In genomic region chr7:116327751-116328150, GRCh38 we compare ENCODE assay signal across 14 cellular contexts.
DNase-seq lines count a peak whose midpoint lies in the region; ATAC-seq, FAIRE-seq and TF ChIP-seq lines count a peak whose summit lies in the region.
"Had no signal": no experiment of that assay in that cellular context is flagged by ENCODE, and none has a peak within 500 bp of the region (broad histone marks: within the 10 kb centered on the region; RNA-seq: fewer than 3 reads in every experiment).

No MANE protein-coding gene starts in this region.

- 49% methylated on average over 7 of the region's 7 CpGs for WGBS in HepG2 (ENCODE audit: low lambda C conversion rate)

- CTCF ChIA-PET in HepG2 (lab: Yijun Ruan, JAX; ENCODE audit: low intra/inter-chr PET ratio, low total read pairs): no interaction called here
- CTCF ChIA-PET in HEK293T (lab: Yijun Ruan, JAX): no interaction called here

- H4K20me1 ChIP-seq in HepG2 (ENCODE audit: insufficient read depth, low read length): no peaks in the 10 kb centered on the region

- H3K9ac ChIP-seq in subcutaneous abdominal adipose tissue (ENCODE audit: low read length in 5 of 5): no peak overlapping the region
- H3K9ac ChIP-seq in HepG2 (ENCODE audit: insufficient read depth, low read depth, low read length): no peak overlapping the region

- TF ChIP-seq EP300 in HepG2 (IDR thresholded peaks at IDR 0.05; ENCODE audit: low read depth in 2 of 2, low read length in 2 of 2) (no peak), HepG2 (CRISPR knock-in tag; IDR thresholded peaks at IDR 0.05; ENCODE audit: borderline replicate concordance) (no peak)

- H2AFZ ChIP-seq in HepG2 (ENCODE audit: low read length): no peak overlapping the region

- no peak for FAIRE-seq in HepG2 (lab: Jason Lieb, UNC)
- FAIRE-seq: GM12892 had no signal

- peaks cover 4% of the 10 kb centered on the region for H3K4me1 ChIP-seq in foreskin keratinocyte
- H3K4me1 ChIP-seq in subcutaneous abdominal adipose tissue (ENCODE audit: control insufficient read depth in 5 of 5, insufficient read depth in 5 of 5, low read length in 5 of 5): peaks cover 0 to 63% (median 45%) of the 10 kb centered on the region in 5 donors
- H3K4me1 ChIP-seq in HepG2 (ENCODE audit: insufficient read depth, low read length): no peaks in the 10 kb centered on the region

- H3K4me3 ChIP-seq in HFF-Myc (replicated peaks; ENCODE audit: low read depth, low read length) (peak overlapping the region; percentile 14; the same call in 1 of the 2 replicates), subcutaneous abdominal adipose tissue (ENCODE audit: low read depth in 1 of 5, low read length in 5 of 5) (peak overlapping the region in 1 of 5 donors; percentile 4), HepG2 (replicated peaks in 1 of 3; ENCODE audit: insufficient read depth in 1 of 3, low read depth in 2 of 3, low read length in 3 of 3) (no peak overlapping the region)

- in situ Hi-C loops in HepG2 (cut with HindIII; ENCODE audit: extremely low pct_ligation_motif_present, low pct_unique_long_range_greater_than_20kb): no loop called here

- ATAC-seq in foreskin keratinocyte (no peak), HepG2 (no peak)

- DNase-seq in HFF-Myc (ENCODE audit: extremely low read depth, low read depth) (peak; percentile 89), amniotic epithelial cell (ENCODE audit: low read depth) (peak; percentile 60), foreskin keratinocyte (peak; percentile 7 to 18), HepG2 (ENCODE audit: low spot score) (no peak), HEK293T (ENCODE audit: extremely low spot score) (no peak), SKM-1 (lab: John Stamatoyannopoulos, UW; ENCODE audit: unreplicated experiment) (no peak)
- no peak for DNase-seq in activated CD8-positive, alpha-beta memory T cell treated with anti-CD3 and anti-CD28 coated beads, Interleukin-2, amount 50 U/mL, for 48 hours
- DNase-seq: activated CD4-positive, alpha-beta T cell treated with anti-CD3 and anti-CD28 coated beads, Interleukin-2, amount 50 U/mL, for 1 hour; activated naive CD4-positive, alpha-beta T cell treated with Interleukin-2 at 50 U/mL for 16 hours; effector CD8-positive, alpha-beta T cell; naive B cell; stimulated activated CD4-positive, alpha-beta T cell treated with anti-CD3 and anti-CD28 coated beads, Interleukin-12 subunit alpha, Interleukin-12 subunit beta, amount 100 ng/mL, for 4 hours had no signal

- no peaks in the 10 kb centered on the region for H3K79me2 ChIP-seq in HepG2 (ENCODE audit: insufficient read depth, low read length)

- H3K4me2 ChIP-seq in HepG2 (ENCODE audit: low read depth, low read length): no peak overlapping the region

- POLR2A ChIA-PET in HepG2 (lab: Yijun Ruan, JAX) (no interaction called here), HEK293T (lab: Yijun Ruan, JAX) (no interaction called here)

- TF ChIP-seq RAD21 in HepG2 (CRISPR knock-in tag; IDR thresholded peaks at IDR 0.05): no peak

- no peak overlapping the region for H3K27ac ChIP-seq in foreskin keratinocyte
- H3K27ac ChIP-seq in subcutaneous abdominal adipose tissue (ENCODE audit: low read depth, low read length): peak overlapping the region; percentile 88
- no peak overlapping the region for H3K27ac ChIP-seq in HepG2 (ENCODE audit: extremely low read length, insufficient read depth, low read length)

- no peak for TF ChIP-seq CTCF in HFF-Myc (IDR thresholded peaks at IDR 0.05; ENCODE audit: low read depth, low read length, missing control alignments)
- TF ChIP-seq CTCF in foreskin keratinocyte (conservative IDR thresholded peaks at IDR 0.05): no peak
- TF ChIP-seq CTCF in HepG2 (CRISPR knock-in tag; IDR thresholded peaks at IDR 0.05): no peak

- no peaks in the 10 kb centered on the region for H3K9me3 ChIP-seq in subcutaneous abdominal adipose tissue (ENCODE audit: control insufficient read depth in 5 of 5, low read length in 5 of 5)
- no peaks in the 10 kb centered on the region for H3K9me3 ChIP-seq in HepG2 (ENCODE audit: low read length)

- intact Hi-C loops in HepG2 (cut with micrococcal nuclease; ENCODE audit: unreplicated experiment): no loop called here

- H3K36me3 ChIP-seq in subcutaneous abdominal adipose tissue (ENCODE audit: control insufficient read depth in 5 of 5, insufficient read depth in 5 of 5, low read length in 5 of 5): no peaks in the 10 kb centered on the region
- no peaks in the 10 kb centered on the region for H3K36me3 ChIP-seq in HepG2 (replicated peaks in 1 of 2; ENCODE audit: control insufficient read depth in 1 of 2, insufficient read depth in 2 of 2, low read length in 2 of 2)

- no TSS peak for BruUV-seq in HepG2 (replicated peaks; lab: Mats Ljungman, UMichigan)

- TF ChIP-seq POLR2A in HepG2 (IDR thresholded peaks at IDR 0.05; ENCODE audit: insufficient read depth in 1 of 2, low read depth in 2 of 2, low read length in 2 of 2): no peak

- H3K27me3 ChIP-seq in foreskin keratinocyte (no peaks in the 10 kb centered on the region), subcutaneous abdominal adipose tissue (ENCODE audit: control insufficient read depth in 5 of 5, insufficient read depth in 4 of 5, low read length in 5 of 5) (no peaks in the 10 kb centered on the region), HepG2 (ENCODE audit: control insufficient read depth in 1 of 2, insufficient read depth in 2 of 2, low read length in 2 of 2) (no peaks in the 10 kb centered on the region)

TF ChIP-seq in HepG2, 621 proteins besides CTCF, POLR2A, EP300 and RAD21:
- TF ChIP-seq FOXC1 (CRISPR knock-in tag; IDR thresholded peaks at IDR 0.05; ENCODE audit: borderline replicate concordance): no peak
- TF ChIP-seq ZEB1 (IDR thresholded peaks at IDR 0.05; ENCODE audit: insufficient replicate concordance, low read depth): no peak

TF ChIP-seq in HEK293T, 16 proteins besides CTCF, POLR2A, EP300 and RAD21:
- TF ChIP-seq CTBP1 (IDR thresholded peaks at IDR 0.05; ENCODE audit: borderline replicate concordance) (no peak), BHLHE40 (IDR thresholded peaks at IDR 0.05; ENCODE audit: borderline replicate concordance) (no peak), FOXA1 (IDR thresholded peaks at IDR 0.05) (no peak), NFRKB (IDR thresholded peaks at IDR 0.05) (no peak), PKNOX1 (IDR thresholded peaks at IDR 0.05) (no peak)

Comparison
In these comparisons a context has a peak if more than half of its experiments do, and no peak if none do; other contexts are left out.
1. DNase-seq: peak in HFF-Myc (single experiment), amniotic epithelial cell (single experiment) and foreskin keratinocyte (2 of 2); none in HepG2 (single experiment), HEK293T (single experiment), activated CD8-positive, alpha-beta memory T cell treated with anti-CD3 and anti-CD28 coated beads, Interleukin-2, amount 50 U/mL, for 48 hours (single experiment) and SKM-1 (single experiment).